ENCODE assay signal across 21 cellular contexts in genomic region chr1:53563609-53564008, GRCh38.
"Had no signal": no experiment of that assay in that cellular context is flagged by ENCODE, and none has a peak within 500 bp of the region (broad histone marks: within the 10 kb centered on the region; RNA-seq: fewer than 3 reads in every experiment).

No MANE protein-coding gene starts in this region.

- H3K27me3 ChIP-seq: colonic mucosa, gastrocnemius medialis had no signal

- ATAC-seq: effector memory CD8-positive, alpha-beta T cell; esophagus mucosa; gastrocnemius medialis; heart right ventricle; left cardiac atrium; left lung; left ventricle myocardium superior; lower lobe of right lung; mucosa of descending colon had no signal

- H3K4me1 ChIP-seq: colonic mucosa, esophagus squamous epithelium, gastrocnemius medialis, heart right ventricle, left lung, lower lobe of right lung had no signal

- DNase-seq: colonic mucosa; cortex of kidney; effector CD8-positive, alpha-beta T cell; effector memory CD8-positive, alpha-beta T cell; endodermal cell; erythroblast; esophagus squamous epithelium; foreskin fibroblast; foreskin melanocyte; gastrocnemius medialis; glutamatergic neuron; heart right ventricle; hippocampal formation; left cardiac atrium; left lung; left ventricle myocardium superior; lower lobe of right lung; mesenchymal stem cell; naive B cell had no signal

- H3K4me3 ChIP-seq: colonic mucosa, esophagus squamous epithelium, gastrocnemius medialis, heart right ventricle, left lung, lower lobe of right lung, mucosa of descending colon had no signal

- H3K36me3 ChIP-seq: colonic mucosa, esophagus squamous epithelium, gastrocnemius medialis, heart right ventricle, left lung, lower lobe of right lung had no signal

- H3K9me3 ChIP-seq: colonic mucosa, gastrocnemius medialis, left lung, lower lobe of right lung, mucosa of descending colon had no signal
